In the genomic region with DNA sequence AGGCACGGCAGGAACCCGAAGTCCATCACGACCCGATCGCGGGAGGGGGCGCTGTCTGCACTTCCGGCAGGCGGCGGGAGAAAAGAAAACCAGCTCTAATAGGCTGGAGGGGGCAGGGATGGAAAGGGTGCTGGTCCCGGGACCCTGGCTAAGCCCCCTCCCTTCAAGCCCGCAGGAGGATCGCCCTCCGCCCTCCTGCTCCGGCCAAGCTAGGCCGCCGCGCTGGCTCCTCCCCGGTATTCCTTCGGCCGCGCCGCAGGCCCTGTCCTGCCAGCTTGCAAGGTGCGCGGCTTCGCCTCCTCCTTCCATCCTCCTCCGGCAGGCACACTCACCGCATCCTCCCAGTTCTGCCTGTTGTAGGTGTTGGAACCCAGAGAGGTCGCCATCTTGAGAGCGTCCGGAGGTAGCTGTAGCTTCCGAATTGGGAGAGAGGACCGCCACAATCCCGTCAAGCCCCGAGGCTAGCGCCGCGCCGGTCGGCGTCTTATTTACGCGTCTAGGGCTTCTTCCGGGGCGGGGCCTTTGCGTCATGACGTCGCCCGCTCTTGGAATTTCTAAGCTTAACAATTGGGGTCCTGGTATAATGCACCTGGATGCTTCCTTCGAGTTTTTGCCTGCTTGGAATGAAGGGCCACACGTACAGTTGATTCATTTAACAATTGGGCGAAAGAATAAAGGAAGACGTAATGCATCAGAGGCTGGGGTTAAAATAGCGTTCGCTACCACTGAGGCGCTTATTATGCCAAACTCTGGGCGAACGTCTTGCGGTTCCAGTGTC, we compare ENCODE assay signal across 8 cellular contexts. TPM values are rescaled to one million over a fixed set of nuclear protein-coding genes. Genes with fewer than 3 reads are reported as not detected.
DNase-seq lines count a peak whose midpoint lies in the region; ATAC-seq and TF ChIP-seq lines count a peak whose summit lies in the region.

A gene (minus strand): TSS at position 463 of the 778 bp plus-strand sequence. CDS start 77 bp downstream, at position 386.

- intact Hi-C loops in naive thymus-derived CD4-positive, alpha-beta T cell (cut with micrococcal nuclease): loop anchor here (1.0 to 5.0 kb wide), 22 partner anchors 28 to 740 kb away; a partner anchor contains a TSS

- H3K4me3 ChIP-seq in DND-41 (ENCODE audit: low read depth in 1 of 2, low read length in 2 of 2): peak within 1 kb of the TSS; percentile 73 to 85
- peak within 1 kb of the TSS; percentile 97 to 100 (median 99) for H3K4me3 ChIP-seq in Peyer's patch
- H3K4me3 ChIP-seq in naive thymus-derived CD4-positive, alpha-beta T cell (ENCODE audit: low read length): peak within 1 kb of the TSS; percentile 80

- H3K4me1 Mint-ChIP-seq in activated T-cell treated with anti-CD3 and anti-CD28 coated beads, Interleukin-2, amount 50 U/mL, for 72 hours (ENCODE audit: low read depth): peaks cover 5% of the 10 kb centered on the region
- peaks cover 0 to 12% (median 7%) of the 10 kb centered on the region in 7 donors for H3K4me1 Mint-ChIP-seq in naive thymus-derived CD4-positive, alpha-beta T cell
- no peaks in the 10 kb centered on the region for H3K4me1 Mint-ChIP-seq in stimulated activated naive B cell treated with anti-CD40 and anti-IgM and Interleukin-4, amounts not matched to agents 10 μg/mL and 1 μg/mL and 100 μg/mL, for 72 hours

- no peaks in the 10 kb centered on the region for H3K27me3 Mint-ChIP-seq in activated T-cell treated with anti-CD3 and anti-CD28 coated beads, Interleukin-2, amount 50 U/mL, for 72 hours (ENCODE audit: low read depth)
- peaks cover 0 to 3% (median 0%) of the 10 kb centered on the region in 5 donors for H3K27me3 Mint-ChIP-seq in naive thymus-derived CD4-positive, alpha-beta T cell
- H3K27me3 Mint-ChIP-seq in stimulated activated naive B cell treated with anti-CD40 and anti-IgM and Interleukin-4, amounts not matched to agents 10 μg/mL and 1 μg/mL and 100 μg/mL, for 72 hours: no peaks in the 10 kb centered on the region

- peak within 1 kb of the TSS; percentile 90 for H3K4me2 ChIP-seq in DND-41 (ENCODE audit: insufficient read depth, low read length)

- POLR2A ChIA-PET in naive thymus-derived CD4-positive, alpha-beta T cell (lab: Charles Lee): interaction anchor here (0.6 to 2.8 kb wide), 24 partner anchors 10 to 1070 kb away, joined by 3 to 30 read pairs (median 4); a partner anchor contains a TSS

- TF ChIP-seq POLR2A in Peyer's patch (IDR thresholded peaks at IDR 0.05): peak; percentile 71 to 83

- ATAC-seq in DND-41 (ENCODE audit: insufficient read depth, low read depth) (peak; percentile 97), GM21723 (IDR thresholded peaks at IDR 0.05; ENCODE audit: unreplicated experiment) (peak; percentile 98)
- peak; percentile 97 for ATAC-seq in activated T-cell treated with anti-CD3 and anti-CD28 coated beads, Interleukin-2, amount 50 U/mL, for 72 hours (replicated peaks in 1 of 2)
- peak; percentile 96 for ATAC-seq in naive thymus-derived CD4-positive, alpha-beta T cell
- ATAC-seq in stimulated activated naive B cell treated with anti-CD40 and anti-IgM and Interleukin-4, amounts not matched to agents 10 μg/mL and 1 μg/mL and 100 μg/mL, for 72 hours (replicated peaks): peak; percentile 97 to 98

- H3K79me2 ChIP-seq in DND-41 (ENCODE audit: insufficient read depth, low read length): peaks cover 28% of the 10 kb centered on the region

- peak; percentile 92 for DNase-seq in DND-41
- peak; percentile 55 for DNase-seq in KG1 (lab: John Stamatoyannopoulos, UW)
- peak; percentile 93 to 97 (median 93) for DNase-seq in Peyer's patch
- peak; percentile 92 for DNase-seq in activated T-cell treated with anti-CD3 and anti-CD28 coated beads, Interleukin-2, amount 50 U/mL, for 72 hours
- peak; percentile 83 for DNase-seq in fibroblast of gingiva (ENCODE audit: low read depth)
- DNase-seq in naive thymus-derived CD4-positive, alpha-beta T cell: peak; percentile 77 to 93 (median 92)
- DNase-seq in stimulated activated naive B cell treated with anti-CD40 and anti-IgM and Interleukin-4, amounts not matched to agents 10 μg/mL and 1 μg/mL and 100 μg/mL, for 72 hours: peak; percentile 86

- CTCF ChIA-PET in naive thymus-derived CD4-positive, alpha-beta T cell (lab: Charles Lee): interaction anchor here (0.5 to 2.5 kb wide), 18 partner anchors 8 to 345 kb away, joined by 3 to 21 read pairs (median 3); a partner anchor contains a TSS

- no peak within 1 kb of the TSS for H3K4me3 Mint-ChIP-seq in activated T-cell treated with anti-CD3 and anti-CD28 coated beads, Interleukin-2, amount 50 U/mL, for 72 hours
- no peak within 1 kb of the TSS for H3K4me3 Mint-ChIP-seq in naive thymus-derived CD4-positive, alpha-beta T cell
- no peak within 1 kb of the TSS for H3K4me3 Mint-ChIP-seq in stimulated activated naive B cell treated with anti-CD40 and anti-IgM and Interleukin-4, amounts not matched to agents 10 μg/mL and 1 μg/mL and 100 μg/mL, for 72 hours

- H3K9me3 ChIP-seq in DND-41 (ENCODE audit: insufficient read depth, low read length, severe bottlenecking) (no peaks in the 10 kb centered on the region), Peyer's patch (no peaks in the 10 kb centered on the region)
- no peaks in the 10 kb centered on the region for H3K9me3 ChIP-seq in naive thymus-derived CD4-positive, alpha-beta T cell (ENCODE audit: control insufficient read depth in 2 of 3, low read length in 3 of 3)

- H2AFZ ChIP-seq in DND-41 (ENCODE audit: low read depth, low read length): peak within 1 kb of the TSS; percentile 99

- H3K36me3 ChIP-seq in DND-41 (ENCODE audit: insufficient read depth, low read length) (peaks cover 38% of the 10 kb centered on the region), Peyer's patch (peaks cover 0 to 36% (median 0%) of the 10 kb centered on the region in 3 donors)
- peaks cover 17 to 41% (median 20%) of the 10 kb centered on the region in 3 experiments for H3K36me3 ChIP-seq in naive thymus-derived CD4-positive, alpha-beta T cell (ENCODE audit: control insufficient read depth in 2 of 3, insufficient read depth in 3 of 3, low read length in 3 of 3)

- no peak within 1 kb of the TSS for H3K27ac Mint-ChIP-seq in activated T-cell treated with anti-CD3 and anti-CD28 coated beads, Interleukin-2, amount 50 U/mL, for 72 hours
- H3K27ac Mint-ChIP-seq in naive thymus-derived CD4-positive, alpha-beta T cell: no peak within 1 kb of the TSS
- H3K27ac Mint-ChIP-seq in stimulated activated naive B cell treated with anti-CD40 and anti-IgM and Interleukin-4, amounts not matched to agents 10 μg/mL and 1 μg/mL and 100 μg/mL, for 72 hours: no peak within 1 kb of the TSS

- no peaks in the 10 kb centered on the region for H3K27me3 ChIP-seq in DND-41 (ENCODE audit: insufficient read depth, low read length, poor library complexity)
- no peaks in the 10 kb centered on the region for H3K27me3 ChIP-seq in Peyer's patch
- no peaks in the 10 kb centered on the region for H3K27me3 ChIP-seq in naive thymus-derived CD4-positive, alpha-beta T cell (ENCODE audit: control insufficient read depth in 2 of 2, insufficient read depth in 2 of 2, low read length in 2 of 2)

- peaks cover 26% of the 10 kb centered on the region for H3K4me1 ChIP-seq in DND-41 (ENCODE audit: insufficient read depth, low read length)
- peaks cover 0 to 18% (median 4%) of the 10 kb centered on the region in 4 donors for H3K4me1 ChIP-seq in Peyer's patch
- peaks cover 13 to 14% of the 10 kb centered on the region in 2 donors for H3K4me1 ChIP-seq in naive thymus-derived CD4-positive, alpha-beta T cell (ENCODE audit: control insufficient read depth in 2 of 2, insufficient read depth in 2 of 2, low read length in 2 of 2)

- H3K9ac ChIP-seq in DND-41 (ENCODE audit: low read depth, low read length): peak within 1 kb of the TSS; percentile 93

- peaks cover 6% of the 10 kb centered on the region; the same call in 1 of the 2 replicates for H4K20me1 ChIP-seq in DND-41 (ENCODE audit: insufficient read depth, low read length)

- TF ChIP-seq CTCF in DND-41 (IDR thresholded peaks at IDR 0.05; ENCODE audit: borderline replicate concordance, extremely low read depth, low read length, poor library complexity, severe bottlenecking) (peak; percentile 73), Peyer's patch (IDR thresholded peaks at IDR 0.05) (peak; percentile 49 to 75 (median 61))

- no peaks in the 10 kb centered on the region for H3K9me3 Mint-ChIP-seq in activated T-cell treated with anti-CD3 and anti-CD28 coated beads, Interleukin-2, amount 50 U/mL, for 72 hours
- H3K9me3 Mint-ChIP-seq in naive thymus-derived CD4-positive, alpha-beta T cell: peaks cover 0 to 2% (median 0%) of the 10 kb centered on the region in 11 donors
- H3K9me3 Mint-ChIP-seq in stimulated activated naive B cell treated with anti-CD40 and anti-IgM and Interleukin-4, amounts not matched to agents 10 μg/mL and 1 μg/mL and 100 μg/mL, for 72 hours: no peaks in the 10 kb centered on the region

- peak within 1 kb of the TSS; percentile 96 for H3K27ac ChIP-seq in DND-41 (ENCODE audit: low read length)
- H3K27ac ChIP-seq in Peyer's patch: peak within 1 kb of the TSS; percentile 97 to 99 (median 98)
- peak within 1 kb of the TSS; percentile 96 for H3K27ac ChIP-seq in naive thymus-derived CD4-positive, alpha-beta T cell (ENCODE audit: low read depth, low read length)

- peaks cover 0 to 22% of the 10 kb centered on the region in 2 donors for H3K36me3 Mint-ChIP-seq in activated T-cell treated with anti-CD3 and anti-CD28 coated beads, Interleukin-2, amount 50 U/mL, for 72 hours (ENCODE audit: insufficient read depth in 2 of 2)
- H3K36me3 Mint-ChIP-seq in naive thymus-derived CD4-positive, alpha-beta T cell: peaks cover 3 to 20% (median 11%) of the 10 kb centered on the region in 5 donors
- H3K36me3 Mint-ChIP-seq in stimulated activated naive B cell treated with anti-CD40 and anti-IgM and Interleukin-4, amounts not matched to agents 10 μg/mL and 1 μg/mL and 100 μg/mL, for 72 hours: peaks cover 16 to 24% of the 10 kb centered on the region in 2 donors

RNA-seq across cellular contexts. Expression of the gene that starts here (rescaled TPM):
- total RNA-seq in Peyer's patch: 10 to 100 TPM; 35.1 to 53.6 (median 44.0) TPM
- 10 to 100 TPM; 86.2 to 97.2 TPM for total RNA-seq in activated T-cell treated with anti-CD3 and anti-CD28 coated beads, Interleukin-2, amount 50 U/mL, for 72 hours
- 100 to 1,000 TPM in 1 of 5 experiments, 10 to 100 TPM in 4; 74.2 to 103 (median 93.1) TPM for total RNA-seq in naive thymus-derived CD4-positive, alpha-beta T cell
- polyA plus RNA-seq in naive thymus-derived CD4-positive, alpha-beta T cell: 10 to 100 TPM; 60.5 to 63.0 TPM

Comparison
In these comparisons a context has a peak if more than half of its experiments do, and no peak if none do; other contexts are left out.
1. Peak in every context shown above with its lines: DNase-seq, ATAC-seq, H3K4me3 ChIP-seq and H3K27ac ChIP-seq.